In genomic region chr6:107638493-107638892, GRCh38 we compare ENCODE assay signal across 32 cellular contexts.
"Had no signal": no experiment of that assay in that cellular context is flagged by ENCODE, and none has a peak within 500 bp of the region (broad histone marks: within the 10 kb centered on the region; RNA-seq: fewer than 3 reads in every experiment).

No MANE protein-coding gene starts in this region.

- H3K36me3 ChIP-seq: brain microvascular endothelial cell, esophagus squamous epithelium had no signal

- H3K4me3 ChIP-seq: esophagus squamous epithelium, gastroesophageal sphincter had no signal

- FAIRE-seq: astrocyte, bronchial epithelial cell, colon had no signal

- H3K27ac ChIP-seq: brain microvascular endothelial cell, esophagus squamous epithelium, gastroesophageal sphincter had no signal

- DNase-seq: activated CD4-positive, alpha-beta memory T cell treated with anti-CD3 and anti-CD28 coated beads, Interleukin-2, amount 10 ng/mL, durations not matched to agents 7 days and 5 days; activated CD4-positive, alpha-beta T cell treated with anti-CD3 and anti-CD28 coated beads for 1 hour; activated CD4-positive, alpha-beta T cell treated with anti-CD3 and anti-CD28 coated beads for 4 hours; activated CD4-positive, alpha-beta T cell treated with anti-CD3 and anti-CD28 coated beads, Interleukin-2, amount 10 ng/mL, durations not matched to agents 7 days and 5 days; activated CD4-positive, alpha-beta T cell treated with anti-CD3 and anti-CD28 coated beads, Interleukin-2, amount 50 U/mL, for 4 hours; activated CD8-positive, alpha-beta memory T cell treated with anti-CD3 and anti-CD28 coated beads, Interleukin-2, amount 50 U/mL, for 48 hours; activated gamma-delta T cell; activated naive CD4-positive, alpha-beta T cell; activated naive CD4-positive, alpha-beta T cell treated with anti-CD3 and anti-CD28 coated beads, Interleukin-2, amount 10 ng/mL, durations not matched to agents 7 days and 5 days; activated T-cell treated with anti-CD3 and anti-CD28 coated beads for 4 hours; activated T-cell treated with anti-CD3 and anti-CD28 coated beads, Interleukin-2, amount 50 U/mL, for 24 hours; activated T-cell treated with anti-CD3 and anti-CD28 coated beads, Interleukin-2, amount 50 U/mL, for 72 hours; amniotic stem cell; anterior cingulate cortex; brain microvascular endothelial cell; cortex of kidney; dermis blood vessel endothelial cell; effector CD4-positive, alpha-beta T cell; effector memory CD8-positive, alpha-beta T cell; erythroblast; esophagus squamous epithelium; foreskin melanocyte; T-cell; T1000 had no signal

- H3K4me3 Mint-ChIP-seq: activated CD4-positive, alpha-beta memory T cell treated with anti-CD3 and anti-CD28 coated beads, Interleukin-2, amount 10 ng/mL, durations not matched to agents 7 days and 5 days; activated CD4-positive, alpha-beta T cell treated with anti-CD3 and anti-CD28 coated beads, Interleukin-2, amount 10 ng/mL, durations not matched to agents 7 days and 5 days; activated naive CD4-positive, alpha-beta T cell treated with anti-CD3 and anti-CD28 coated beads, Interleukin-2, amount 10 ng/mL, durations not matched to agents 7 days and 5 days; activated T-cell treated with anti-CD3 and anti-CD28 coated beads, Interleukin-2, amount 50 U/mL, for 24 hours; activated T-cell treated with anti-CD3 and anti-CD28 coated beads, Interleukin-2, amount 50 U/mL, for 72 hours; central memory CD8-positive, alpha-beta T cell; effector memory CD8-positive, alpha-beta T cell; T-cell; T-helper 1 cell treated with Interleukin-12 subunit alpha and Interleukin-12 subunit beta and Interleukin-4 antibody, amounts not matched to agents 30 μg/mL and 1 μg/mL, for 36 hours; T-helper 2 cell treated with Interferon-gamma antibody and Interleukin-4, amounts not matched to agents 5 μg/mL and 100 μg/mL, for 36 hours had no signal

- H3K9me3 ChIP-seq: esophagus squamous epithelium, gastroesophageal sphincter had no signal

- H3K4me1 Mint-ChIP-seq: central memory CD8-positive, alpha-beta T cell had no signal

- H3K36me3 Mint-ChIP-seq: activated naive CD4-positive, alpha-beta T cell treated with anti-CD3 and anti-CD28 coated beads, Interleukin-2, amount 10 ng/mL, durations not matched to agents 7 days and 5 days; T-cell had no signal

- ATAC-seq: activated naive CD4-positive, alpha-beta T cell treated with anti-CD3 and anti-CD28 coated beads, Interleukin-2, amount 50 U/mL, for 72 hours; activated T-cell treated with anti-CD3 and anti-CD28 coated beads, Interleukin-2, amount 50 U/mL, for 72 hours; effector memory CD8-positive, alpha-beta T cell; gastroesophageal sphincter; T-cell had no signal

- H3K27ac Mint-ChIP-seq: activated CD4-positive, alpha-beta memory T cell treated with anti-CD3 and anti-CD28 coated beads, Interleukin-2, amount 10 ng/mL, durations not matched to agents 7 days and 5 days; activated CD4-positive, alpha-beta T cell treated with anti-CD3 and anti-CD28 coated beads, Interleukin-2, amount 10 ng/mL, durations not matched to agents 7 days and 5 days; activated naive CD4-positive, alpha-beta T cell treated with anti-CD3 and anti-CD28 coated beads, Interleukin-2, amount 10 ng/mL, durations not matched to agents 7 days and 5 days; activated naive CD4-positive, alpha-beta T cell treated with anti-CD3 and anti-CD28 coated beads, Interleukin-2, amount 50 U/mL, for 72 hours; activated T-cell treated with anti-CD3 and anti-CD28 coated beads, Interleukin-2, amount 50 U/mL, for 24 hours; activated T-cell treated with anti-CD3 and anti-CD28 coated beads, Interleukin-2, amount 50 U/mL, for 72 hours; effector memory CD8-positive, alpha-beta T cell; T-cell; T-helper 1 cell treated with Interleukin-12 subunit alpha and Interleukin-12 subunit beta and Interleukin-4 antibody, amounts not matched to agents 30 μg/mL and 1 μg/mL, for 36 hours; T-helper 2 cell treated with Interferon-gamma antibody and Interleukin-4, amounts not matched to agents 5 μg/mL and 100 μg/mL, for 36 hours had no signal

- H3K9me3 Mint-ChIP-seq: activated CD4-positive, alpha-beta memory T cell treated with anti-CD3 and anti-CD28 coated beads, Interleukin-2, amount 10 ng/mL, durations not matched to agents 7 days and 5 days; activated CD4-positive, alpha-beta T cell treated with anti-CD3 and anti-CD28 coated beads, Interleukin-2, amount 10 ng/mL, durations not matched to agents 7 days and 5 days; activated naive CD4-positive, alpha-beta T cell treated with anti-CD3 and anti-CD28 coated beads, Interleukin-2, amount 10 ng/mL, durations not matched to agents 7 days and 5 days; activated naive CD4-positive, alpha-beta T cell treated with anti-CD3 and anti-CD28 coated beads, Interleukin-2, amount 50 U/mL, for 72 hours; activated T-cell treated with anti-CD3 and anti-CD28 coated beads, Interleukin-2, amount 50 U/mL, for 24 hours; activated T-cell treated with anti-CD3 and anti-CD28 coated beads, Interleukin-2, amount 50 U/mL, for 72 hours; central memory CD8-positive, alpha-beta T cell; effector memory CD8-positive, alpha-beta T cell; T-cell; T-helper 1 cell treated with Interleukin-12 subunit alpha and Interleukin-12 subunit beta and Interleukin-4 antibody, amounts not matched to agents 30 μg/mL and 1 μg/mL, for 36 hours; T-helper 2 cell treated with Interferon-gamma antibody and Interleukin-4, amounts not matched to agents 5 μg/mL and 100 μg/mL, for 36 hours had no signal
